ENCODE assay signal across 14 cellular contexts in the genomic region with DNA sequence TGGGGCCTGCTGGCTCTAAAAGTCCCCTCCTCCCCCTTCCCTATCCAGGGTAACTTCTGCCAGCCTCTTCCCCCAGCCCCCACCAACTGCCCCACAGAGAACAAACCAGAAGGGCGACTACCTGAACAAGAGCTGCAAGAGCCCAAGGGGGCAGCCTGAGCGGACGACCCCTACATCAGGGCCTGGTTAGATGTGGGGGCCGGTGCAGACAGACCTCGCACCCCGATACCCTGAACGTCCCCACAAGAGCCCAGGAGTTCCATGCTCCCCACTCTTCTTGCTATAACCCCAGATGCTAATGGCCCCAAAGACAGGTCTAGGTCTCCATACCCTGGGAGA. TPM values are rescaled to one million over a fixed set of nuclear protein-coding genes. Genes with fewer than 3 reads are reported as not detected.
DNase-seq lines count a peak whose midpoint lies in the region; ATAC-seq and TF ChIP-seq lines count a peak whose summit lies in the region.
"Had no signal": no experiment of that assay in that cellular context is flagged by ENCODE, and none has a peak within 500 bp of the region (broad histone marks: within the 10 kb centered on the region; RNA-seq: fewer than 3 reads in every experiment).

No MANE protein-coding gene starts in this region.

- H3K27me3 Mint-ChIP-seq in MCF 10A (ENCODE audit: insufficient read depth, unreplicated experiment) (no peaks in the 10 kb centered on the region), mesothelial cell of epicardium (ENCODE audit: low read depth) (no peaks in the 10 kb centered on the region)
- H3K27me3 Mint-ChIP-seq in activated T-helper 2 cell treated with anti-CD3 and anti-CD28 coated beads, Interferon-gamma antibody, Interleukin-2, Interleukin-4, amounts not matched to agents 10 μg/mL and 5 μg/mL and 100 μg/mL, durations not matched to agents 14 hours and 24 hours and 36 hours (ENCODE audit: low read depth): no peaks in the 10 kb centered on the region

- intact Hi-C loops in breast epithelium (cut with DNase I; ENCODE audit: low total_unique reads) (no loop called here), MCF 10A (cut with micrococcal nuclease) (no loop called here)
- intact Hi-C loops in activated T-helper 2 cell treated with anti-CD3 and anti-CD28 coated beads, Interferon-gamma antibody, Interleukin-2, Interleukin-4, amounts not matched to agents 10 μg/mL and 5 μg/mL and 100 μg/mL, durations not matched to agents 14 hours and 24 hours and 36 hours (cut with micrococcal nuclease): no loop called here

- H3K4me1 Mint-ChIP-seq in MCF 10A (ENCODE audit: insufficient read depth, unreplicated experiment): peaks cover 11% of the 10 kb centered on the region
- H3K4me1 Mint-ChIP-seq in activated T-helper 2 cell treated with anti-CD3 and anti-CD28 coated beads, Interferon-gamma antibody, Interleukin-2, Interleukin-4, amounts not matched to agents 10 μg/mL and 5 μg/mL and 100 μg/mL, durations not matched to agents 14 hours and 24 hours and 36 hours (ENCODE audit: low read depth): peaks cover 20% of the 10 kb centered on the region
- H3K4me1 Mint-ChIP-seq in mesothelial cell of epicardium: no peaks in the 10 kb centered on the region
- H3K4me1 Mint-ChIP-seq: endodermal cell had no signal

- H3K36me3 Mint-ChIP-seq in MCF 10A (ENCODE audit: insufficient read depth, unreplicated experiment) (peaks cover 81% of the 10 kb centered on the region), mesothelial cell of epicardium (peaks cover 17% of the 10 kb centered on the region)
- peaks cover 87% of the 10 kb centered on the region for H3K36me3 Mint-ChIP-seq in activated T-helper 2 cell treated with anti-CD3 and anti-CD28 coated beads, Interferon-gamma antibody, Interleukin-2, Interleukin-4, amounts not matched to agents 10 μg/mL and 5 μg/mL and 100 μg/mL, durations not matched to agents 14 hours and 24 hours and 36 hours (ENCODE audit: low read depth)

- H3K4me3 Mint-ChIP-seq in MCF 10A (ENCODE audit: unreplicated experiment): no peak overlapping the region
- H3K4me3 Mint-ChIP-seq in activated T-helper 2 cell treated with anti-CD3 and anti-CD28 coated beads, Interferon-gamma antibody, Interleukin-2, Interleukin-4, amounts not matched to agents 10 μg/mL and 5 μg/mL and 100 μg/mL, durations not matched to agents 14 hours and 24 hours and 36 hours (ENCODE audit: low read depth): no peak overlapping the region
- H3K4me3 Mint-ChIP-seq in mesothelial cell of epicardium: no peak overlapping the region
- H3K4me3 Mint-ChIP-seq: endodermal cell, GM23338 had no signal

- no peak for ATAC-seq in GM21825 (IDR thresholded peaks at IDR 0.05; ENCODE audit: unreplicated experiment)

- H3K9me3 Mint-ChIP-seq in MCF 10A (ENCODE audit: unreplicated experiment) (no peaks in the 10 kb centered on the region), mesothelial cell of epicardium (no peaks in the 10 kb centered on the region)
- no peaks in the 10 kb centered on the region for H3K9me3 Mint-ChIP-seq in activated T-helper 2 cell treated with anti-CD3 and anti-CD28 coated beads, Interferon-gamma antibody, Interleukin-2, Interleukin-4, amounts not matched to agents 10 μg/mL and 5 μg/mL and 100 μg/mL, durations not matched to agents 14 hours and 24 hours and 36 hours
- H3K9me3 Mint-ChIP-seq: endodermal cell, GM23338 had no signal

- peaks cover 23% of the 10 kb centered on the region for H3K36me3 ChIP-seq in breast epithelium

- no peak overlapping the region for H3K4me3 ChIP-seq in breast epithelium
- H3K4me3 ChIP-seq: GM23338 had no signal

- no peak for TF ChIP-seq CTCF in breast epithelium (IDR thresholded peaks at IDR 0.05)
- TF ChIP-seq CTCF in MCF 10A (IDR thresholded peaks at IDR 0.05; ENCODE audit: unreplicated experiment): no peak
- TF ChIP-seq CTCF in mesothelial cell of epicardium (IDR thresholded peaks at IDR 0.05; ENCODE audit: unreplicated experiment): no peak

- H3K27ac ChIP-seq in breast epithelium (peak overlapping the region; percentile 52 to 81), temporal lobe (ENCODE audit: low read depth, low read length) (peak overlapping the region; percentile 99)

- TF ChIP-seq POLR2A in breast epithelium (IDR thresholded peaks at IDR 0.05): no peak

- CTCF ChIA-PET in MCF 10A (lab: Yijun Ruan, JAX): interaction anchor here (1.8 to 2.2 kb wide), 2 partner anchors 10 kb away, joined by 5 to 8 read pairs; no protein-coding TSS in a partner anchor

- BruUV-seq in MCF 10A (replicated peaks; lab: Mats Ljungman, UMichigan): no TSS peak

- no peaks in the 10 kb centered on the region for H3K9me3 ChIP-seq in breast epithelium

- H3K27me3 ChIP-seq in breast epithelium: no peaks in the 10 kb centered on the region

- peaks cover 12 to 20% of the 10 kb centered on the region in 2 donors for H3K4me1 ChIP-seq in breast epithelium

- POLR2A ChIA-PET in MCF 10A (lab: Yijun Ruan, JAX): interaction anchor here (1.3 kb wide), 2 partner anchors 10 to 12 kb away, joined by 3 to 4 read pairs; no protein-coding TSS in a partner anchor

- no peak overlapping the region for H3K27ac Mint-ChIP-seq in MCF 10A (ENCODE audit: low read depth, unreplicated experiment)
- H3K27ac Mint-ChIP-seq in activated T-helper 2 cell treated with anti-CD3 and anti-CD28 coated beads, Interferon-gamma antibody, Interleukin-2, Interleukin-4, amounts not matched to agents 10 μg/mL and 5 μg/mL and 100 μg/mL, durations not matched to agents 14 hours and 24 hours and 36 hours: peak overlapping the region; percentile 36
- H3K27ac Mint-ChIP-seq in mesothelial cell of epicardium: peak overlapping the region; percentile 35
- H3K27ac Mint-ChIP-seq: endodermal cell had no signal

- no peak for DNase-seq in breast epithelium (ENCODE audit: low spot score in 2 of 2)
- DNase-seq in MCF 10A (ENCODE audit: unreplicated experiment): no peak
- DNase-seq in activated T-helper 2 cell treated with anti-CD3 and anti-CD28 coated beads, Interferon-gamma antibody, Interleukin-2, Interleukin-4, amounts not matched to agents 10 μg/mL and 5 μg/mL and 100 μg/mL, durations not matched to agents 14 hours and 24 hours and 36 hours (ENCODE audit: low spot score): no peak
- DNase-seq in mesothelial cell of epicardium (ENCODE audit: low spot score in 2 of 2, unreplicated experiment in 2 of 2): no peak
- no peak for DNase-seq in stimulated activated CD4-positive, alpha-beta T cell treated with anti-CD3 and anti-CD28 coated beads, Interleukin-4, amount 100 ng/mL, for 4 hours
- DNase-seq in NCI-H1048 (lab: John Stamatoyannopoulos, UW): no peak
- DNase-seq: activated CD4-positive, alpha-beta T cell treated with anti-CD3 and anti-CD28 coated beads for 48 hours; endodermal cell; mammary epithelial cell; NCI-H1417; SHP77 treated with DMSO at 0.1 percent for 48 hours had no signal

RNA-seq across cellular contexts. Expression of a gene that starts 20.7 kb away (rescaled TPM):
- 100 to 1,000 TPM; 173 to 577 (median 266) TPM for total RNA-seq in breast epithelium
- total RNA-seq in MCF 10A (2022): 51.9 and 66.8 TPM in 2 replicates
- total RNA-seq in activated T-helper 2 cell treated with anti-CD3 and anti-CD28 coated beads, Interferon-gamma antibody, Interleukin-2, Interleukin-4, amounts not matched to agents 10 μg/mL and 5 μg/mL and 100 μg/mL, durations not matched to agents 14 hours and 24 hours and 36 hours: 121 and 123 TPM in 2 replicates
- total RNA-seq in mesothelial cell of epicardium: 59.8 to 63.0 TPM (median 61.2 TPM) in 3 replicates
- total RNA-seq in temporal lobe: 77.9 TPM

RNA-seq across cellular contexts. Expression of a gene that starts 29.4 kb away (rescaled TPM):
- 10 to 100 TPM; 32.3 to 58.7 (median 56.9) TPM for total RNA-seq in breast epithelium
- 62.5 and 66.4 TPM in 2 replicates for total RNA-seq in MCF 10A (2022)
- total RNA-seq in activated T-helper 2 cell treated with anti-CD3 and anti-CD28 coated beads, Interferon-gamma antibody, Interleukin-2, Interleukin-4, amounts not matched to agents 10 μg/mL and 5 μg/mL and 100 μg/mL, durations not matched to agents 14 hours and 24 hours and 36 hours: 101 and 106 TPM in 2 replicates
- 71.6 to 74.3 TPM (median 73.1 TPM) in 3 replicates for total RNA-seq in mesothelial cell of epicardium
- 28.5 TPM for total RNA-seq in temporal lobe

RNA-seq across cellular contexts. Expression of a gene that starts 34.4 kb away (rescaled TPM):
- total RNA-seq in breast epithelium (10 to 100 TPM; 60.5 to 80.8 (median 61.3) TPM), MCF 10A (2022) (84.9 and 86.9 TPM in 2 replicates), mesothelial cell of epicardium (58.4 to 59.6 TPM (median 59.6 TPM) in 3 replicates), temporal lobe (44.5 TPM)
- 101 and 105 TPM in 2 replicates for total RNA-seq in activated T-helper 2 cell treated with anti-CD3 and anti-CD28 coated beads, Interferon-gamma antibody, Interleukin-2, Interleukin-4, amounts not matched to agents 10 μg/mL and 5 μg/mL and 100 μg/mL, durations not matched to agents 14 hours and 24 hours and 36 hours

RNA-seq across cellular contexts. Expression of a gene that starts 53.3 kb away (rescaled TPM):
- total RNA-seq in breast epithelium (10 to 100 TPM; 30.6 to 37.3 (median 32.8) TPM), MCF 10A (2022) (60.4 and 71.5 TPM in 2 replicates), mesothelial cell of epicardium (59.7 to 68.1 TPM (median 61.4 TPM) in 3 replicates), temporal lobe (31.0 TPM)
- 128 and 138 TPM in 2 replicates for total RNA-seq in activated T-helper 2 cell treated with anti-CD3 and anti-CD28 coated beads, Interferon-gamma antibody, Interleukin-2, Interleukin-4, amounts not matched to agents 10 μg/mL and 5 μg/mL and 100 μg/mL, durations not matched to agents 14 hours and 24 hours and 36 hours

RNA-seq across cellular contexts. Expression of a gene that starts 58.8 kb away (rescaled TPM):
- total RNA-seq in breast epithelium: 10 to 100 TPM; 17.8 to 31.2 (median 21.3) TPM
- 18.3 and 30.3 TPM in 2 replicates for total RNA-seq in MCF 10A (2022)
- total RNA-seq in activated T-helper 2 cell treated with anti-CD3 and anti-CD28 coated beads, Interferon-gamma antibody, Interleukin-2, Interleukin-4, amounts not matched to agents 10 μg/mL and 5 μg/mL and 100 μg/mL, durations not matched to agents 14 hours and 24 hours and 36 hours: 4.7 and 6.1 TPM in 2 replicates
- total RNA-seq in mesothelial cell of epicardium: 15.9 to 18.0 TPM (median 17.3 TPM) in 3 replicates
- 17.7 TPM for total RNA-seq in temporal lobe
